In the genomic region with DNA sequence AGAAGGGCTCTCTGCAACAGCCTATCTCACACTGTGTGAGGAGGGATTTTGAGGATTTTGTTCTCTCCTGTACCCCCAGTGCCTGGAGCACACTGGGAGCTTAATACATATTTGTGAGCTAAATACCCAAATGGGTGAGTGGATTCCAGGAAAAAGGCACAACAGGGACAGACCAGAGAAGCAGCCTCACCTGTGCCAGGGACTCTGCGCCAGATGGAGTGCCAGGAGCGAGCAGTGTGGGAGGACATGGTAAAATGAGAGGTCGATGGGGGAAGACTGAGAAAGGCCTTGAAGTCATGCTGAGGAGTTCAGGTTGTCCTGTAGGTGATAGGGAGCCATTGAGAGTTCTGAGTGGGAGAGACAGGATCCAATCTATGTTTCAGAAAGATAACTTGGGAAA, we compare ENCODE assay signal across 13 cellular contexts. TPM values are rescaled to one million over a fixed set of nuclear protein-coding genes. Genes with fewer than 3 reads are reported as not detected.
A peak's percentile ranks its signal among the peaks of the same experiment; 100 is the strongest.
DNase-seq lines count a peak whose midpoint lies in the region; ATAC-seq and TF ChIP-seq lines count a peak whose summit lies in the region.
"Had no signal": no experiment of that assay in that cellular context is flagged by ENCODE, and none has a peak within 500 bp of the region (broad histone marks: within the 10 kb centered on the region; RNA-seq: fewer than 3 reads in every experiment).

No MANE protein-coding gene starts in this region.

- H3K4me1 ChIP-seq in KMS-11 (ENCODE audit: low read depth, poor library complexity, severe bottlenecking): peaks cover 36% of the 10 kb centered on the region
- H3K4me1 ChIP-seq in colonic mucosa: no peaks in the 10 kb centered on the region
- H3K4me1 ChIP-seq: BE2C, SJSA1 had no signal

- no peaks in the 10 kb centered on the region for H3K79me2 ChIP-seq in KMS-11 (ENCODE audit: insufficient read depth, low read depth)

- H3K27ac Mint-ChIP-seq in activated naive CD4-positive, alpha-beta T cell treated with anti-CD3 and anti-CD28 coated beads, Interleukin-2, amount 50 U/mL, for 24 hours: peak overlapping the region; percentile 62
- H3K27ac Mint-ChIP-seq in activated naive CD4-positive, alpha-beta T cell treated with anti-CD3 and anti-CD28 coated beads, Interleukin-2, amount 10 ng/mL, durations not matched to agents 7 days and 5 days: no peak overlapping the region
- H3K27ac Mint-ChIP-seq in stimulated activated memory B cell treated with anti-CD40 and anti-IgM and Interleukin-4, amounts not matched to agents 10 μg/mL and 1 μg/mL and 100 μg/mL, for 72 hours: peak overlapping the region; percentile 15
- H3K27ac Mint-ChIP-seq: GM23338 had no signal

- H3K4me2 ChIP-seq in KMS-11: peak overlapping the region; percentile 10; the same call in 1 of the 2 replicates
- H3K4me2 ChIP-seq: GM23338 had no signal

- intact Hi-C loops in colonic mucosa (cut with DNase I): loop anchor here (5.0 kb wide), 4 partner anchors 60 to 165 kb away; no protein-coding TSS in a partner anchor

- H3K9me3 Mint-ChIP-seq in activated naive CD4-positive, alpha-beta T cell treated with anti-CD3 and anti-CD28 coated beads, Interleukin-2, amount 50 U/mL, for 24 hours: no peaks in the 10 kb centered on the region
- H3K9me3 Mint-ChIP-seq in activated naive CD4-positive, alpha-beta T cell treated with anti-CD3 and anti-CD28 coated beads, Interleukin-2, amount 10 ng/mL, durations not matched to agents 7 days and 5 days: no peaks in the 10 kb centered on the region
- no peaks in the 10 kb centered on the region for H3K9me3 Mint-ChIP-seq in stimulated activated memory B cell treated with anti-CD40 and anti-IgM and Interleukin-4, amounts not matched to agents 10 μg/mL and 1 μg/mL and 100 μg/mL, for 72 hours
- H3K9me3 Mint-ChIP-seq: GM23338 had no signal

- H3K27ac ChIP-seq in KMS-11 (no peak overlapping the region), colonic mucosa (no peak overlapping the region)
- H3K27ac ChIP-seq: SJSA1 had no signal

- H2AFZ ChIP-seq in KMS-11 (ENCODE audit: low read depth): no peak overlapping the region
- H2AFZ ChIP-seq: GM23338 had no signal

- H3K4me1 Mint-ChIP-seq in activated naive CD4-positive, alpha-beta T cell treated with anti-CD3 and anti-CD28 coated beads, Interleukin-2, amount 50 U/mL, for 24 hours: peaks cover 39% of the 10 kb centered on the region
- peaks cover 62% of the 10 kb centered on the region for H3K4me1 Mint-ChIP-seq in activated naive CD4-positive, alpha-beta T cell treated with anti-CD3 and anti-CD28 coated beads, Interleukin-2, amount 10 ng/mL, durations not matched to agents 7 days and 5 days
- peaks cover 30% of the 10 kb centered on the region for H3K4me1 Mint-ChIP-seq in stimulated activated memory B cell treated with anti-CD40 and anti-IgM and Interleukin-4, amounts not matched to agents 10 μg/mL and 1 μg/mL and 100 μg/mL, for 72 hours

- DNase-seq in activated naive CD4-positive, alpha-beta T cell treated with anti-CD3 and anti-CD28 coated beads, Interleukin-2, amount 10 ng/mL, durations not matched to agents 7 days and 5 days: no peak
- DNase-seq in cerebellum (ENCODE audit: low spot score): peak; percentile 71
- DNase-seq in colonic mucosa: no peak
- DNase-seq: CD8-positive, alpha-beta memory T cell; NCI-H82 had no signal

- no peak overlapping the region for H3K4me3 Mint-ChIP-seq in activated naive CD4-positive, alpha-beta T cell treated with anti-CD3 and anti-CD28 coated beads, Interleukin-2, amount 50 U/mL, for 24 hours
- no peak overlapping the region for H3K4me3 Mint-ChIP-seq in activated naive CD4-positive, alpha-beta T cell treated with anti-CD3 and anti-CD28 coated beads, Interleukin-2, amount 10 ng/mL, durations not matched to agents 7 days and 5 days
- H3K4me3 Mint-ChIP-seq in stimulated activated memory B cell treated with anti-CD40 and anti-IgM and Interleukin-4, amounts not matched to agents 10 μg/mL and 1 μg/mL and 100 μg/mL, for 72 hours: no peak overlapping the region
- H3K4me3 Mint-ChIP-seq: GM23338 had no signal

- no peak for TF ChIP-seq CTCF in KMS-11 (conservative IDR thresholded peaks at IDR 0.05; ENCODE audit: low read depth, low read length)
- TF ChIP-seq CTCF in colonic mucosa (IDR thresholded peaks at IDR 0.05): no peak

- H3K36me3 ChIP-seq in KMS-11 (ENCODE audit: insufficient read depth) (no peaks in the 10 kb centered on the region), colonic mucosa (no peaks in the 10 kb centered on the region)
- H3K36me3 ChIP-seq: BE2C, SJSA1 had no signal

- no peaks in the 10 kb centered on the region for H3K36me3 Mint-ChIP-seq in activated naive CD4-positive, alpha-beta T cell treated with anti-CD3 and anti-CD28 coated beads, Interleukin-2, amount 50 U/mL, for 24 hours
- H3K36me3 Mint-ChIP-seq in activated naive CD4-positive, alpha-beta T cell treated with anti-CD3 and anti-CD28 coated beads, Interleukin-2, amount 10 ng/mL, durations not matched to agents 7 days and 5 days: peaks cover 13% of the 10 kb centered on the region
- H3K36me3 Mint-ChIP-seq in stimulated activated memory B cell treated with anti-CD40 and anti-IgM and Interleukin-4, amounts not matched to agents 10 μg/mL and 1 μg/mL and 100 μg/mL, for 72 hours: no peaks in the 10 kb centered on the region

- CTCF ChIA-PET in activated naive CD4-positive, alpha-beta T cell treated with anti-CD3 and anti-CD28 coated beads, Interleukin-2, amount 10 ng/mL, durations not matched to agents 7 days and 5 days (lab: Charles Lee): interaction anchor here (1.0 to 8.4 kb wide), 8 partner anchors 13 to 165 kb away, joined by 3 to 185 read pairs (median 5); no protein-coding TSS in a partner anchor

- H3K4me3 ChIP-seq in KMS-11 (IDR thresholded peaks at IDR 0.05; ENCODE audit: insufficient read depth, low read depth, low read length) (no peak overlapping the region), colonic mucosa (no peak overlapping the region)
- H3K4me3 ChIP-seq: GM23338, SJSA1 had no signal

- H3K27me3 ChIP-seq in KMS-11 (ENCODE audit: insufficient read depth, low read depth): no peaks in the 10 kb centered on the region
- no peaks in the 10 kb centered on the region for H3K27me3 ChIP-seq in colonic mucosa

- no peak for ATAC-seq in stimulated activated memory B cell treated with anti-CD40 and anti-IgM and Interleukin-4, amounts not matched to agents 10 μg/mL and 1 μg/mL and 100 μg/mL, for 72 hours
- ATAC-seq in GM21390 (IDR thresholded peaks at IDR 0.05; ENCODE audit: unreplicated experiment): no peak
- ATAC-seq: GM23338 had no signal

- no peaks in the 10 kb centered on the region for H3K27me3 Mint-ChIP-seq in activated naive CD4-positive, alpha-beta T cell treated with anti-CD3 and anti-CD28 coated beads, Interleukin-2, amount 50 U/mL, for 24 hours
- peaks cover 18% of the 10 kb centered on the region for H3K27me3 Mint-ChIP-seq in activated naive CD4-positive, alpha-beta T cell treated with anti-CD3 and anti-CD28 coated beads, Interleukin-2, amount 10 ng/mL, durations not matched to agents 7 days and 5 days
- no peaks in the 10 kb centered on the region for H3K27me3 Mint-ChIP-seq in stimulated activated memory B cell treated with anti-CD40 and anti-IgM and Interleukin-4, amounts not matched to agents 10 μg/mL and 1 μg/mL and 100 μg/mL, for 72 hours

- H4K20me1 ChIP-seq in KMS-11 (ENCODE audit: insufficient read depth): no peaks in the 10 kb centered on the region

- H3K9ac ChIP-seq in KMS-11: no peak overlapping the region
- no peak overlapping the region for H3K9ac ChIP-seq in colonic mucosa (ENCODE audit: low read depth in 2 of 2, low read length in 2 of 2)

- H3K9me3 ChIP-seq in colonic mucosa: no peaks in the 10 kb centered on the region
- H3K9me3 ChIP-seq: BE2C, SJSA1 had no signal

RNA-seq across cellular contexts. Expression of gene KCNA2, which starts 11.0 kb away (rescaled TPM):
- total RNA-seq in cerebellum (14.4 TPM), colonic mucosa (under 1 TPM; 0.17 to 0.61 TPM)
- total RNA-seq: M059J, SJSA1 had no signal

RNA-seq across cellular contexts. Expression of gene KCNA3, which starts 57.6 kb away (rescaled TPM):
- total RNA-seq in cerebellum (15.2 TPM), colonic mucosa (1 to 10 TPM in 1 of 2 donors, under 1 TPM in 1; 0.93 to 1.4 TPM)
- total RNA-seq: M059J, SJSA1 had no signal
